Comparison of ENCODE assay signal across 1 cellular context in the genomic region with DNA sequence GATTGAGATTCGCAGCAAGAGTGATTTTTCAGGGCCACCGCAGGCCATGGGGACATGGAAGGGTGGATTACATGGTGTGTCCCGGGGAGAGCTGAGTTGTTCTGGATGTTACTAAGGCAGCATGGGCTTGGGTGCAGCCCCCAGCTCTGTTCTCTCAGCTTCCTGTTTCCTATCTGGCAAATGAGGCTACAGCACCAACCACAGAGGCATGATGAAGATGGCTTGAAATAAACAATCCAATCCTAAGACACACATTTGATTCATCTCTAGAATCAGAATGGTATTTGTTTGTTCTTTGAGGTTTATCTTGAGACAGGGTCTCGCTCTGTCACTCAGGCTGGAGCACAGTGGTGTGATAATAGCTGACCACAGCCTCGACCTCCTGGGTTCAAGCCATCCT.
TF ChIP-seq lines count a peak whose summit lies in the region.

No MANE protein-coding gene starts in this region.

TF ChIP-seq in GM12878, 131 proteins besides CTCF, POLR2A, EP300 and RAD21:
- TF ChIP-seq RUNX3 (IDR thresholded peaks at IDR 0.05; ENCODE audit: low read length), result peak; percentile 33
- no peak for TF ChIP-seq NR2C2 (IDR thresholded peaks at IDR 0.05; ENCODE audit: borderline replicate concordance, control insufficient read depth, insufficient read length, low read depth)
